ENCODE assay signal across 1 cellular context in genomic region chr10:23358357-23358756, GRCh38.
TF ChIP-seq lines count a peak whose summit lies in the region.

No MANE protein-coding gene starts in this region.

TF ChIP-seq in SK-N-SH, 30 proteins besides CTCF, POLR2A, EP300 and RAD21 (continued from another document):
- TF ChIP-seq EZH2phosphoT487 (IDR thresholded peaks at IDR 0.05; ENCODE audit: borderline replicate concordance, low read depth): no peak
- TF ChIP-seq YY1 (IDR thresholded peaks at IDR 0.05; ENCODE audit: low read depth): no peak
- TF ChIP-seq JUND (IDR thresholded peaks at IDR 0.05): no peak
- TF ChIP-seq SMC3 (IDR thresholded peaks at IDR 0.05; ENCODE audit: low read depth, low read length): peak; percentile 32
